9 cellular contexts compared by ENCODE assay signal in genomic region chr1:3668585-3669300, GRCh38. TPM values are rescaled to one million over a fixed set of nuclear protein-coding genes. Genes with fewer than 3 reads are reported as not detected.
DNase-seq lines count a peak whose midpoint lies in the region; ATAC-seq and TF ChIP-seq lines count a peak whose summit lies in the region.
"Had no signal": no experiment of that assay in that cellular context is flagged by ENCODE, and none has a peak within 500 bp of the region (broad histone marks: within the 10 kb centered on the region; RNA-seq: fewer than 3 reads in every experiment).

No MANE protein-coding gene starts in this region.

- peak overlapping the region; percentile 22; the same call in 1 of the 2 replicates for H3K4me3 ChIP-seq in LNCaP clone FGC (ENCODE audit: low read depth, low read length)

- DNase-seq in ACHN (peak; percentile 2), LNCaP clone FGC (ENCODE audit: low read depth) (peak; percentile 69), SKM-1 treated with dmso at 0.1 percent for 144 hours (lab: John Stamatoyannopoulos, UW; ENCODE audit: unreplicated experiment) (peak; percentile 76), left lobe of liver (ENCODE audit: low spot score) (peak; percentile 96), kidney glomerular epithelial cell (lab: John Stamatoyannopoulos, UW) (no peak)
- DNase-seq: stimulated activated CD4-positive, alpha-beta T cell treated with anti-CD3 and anti-CD28 coated beads, Interleukin-4, amount 100 ng/mL, for 24 hours had no signal

- in situ Hi-C loops in ACHN (cut with HindIII; ENCODE audit: low pct_ligation_motif_present, low pct_unique_long_range_greater_than_20kb, low sequenced_read_pairs), result no loop called here

- ATAC-seq in left lobe of liver (peak; percentile 93), GM21825 (IDR thresholded peaks at IDR 0.05; ENCODE audit: unreplicated experiment) (no peak), GM21447 (IDR thresholded peaks at IDR 0.05; ENCODE audit: unreplicated experiment) (no peak), HG03159 (IDR thresholded peaks at IDR 0.05; ENCODE audit: unreplicated experiment) (no peak)

- TF ChIP-seq CTCF in LNCaP clone FGC (IDR thresholded peaks at IDR 0.05; ENCODE audit: control insufficient read depth, extremely low read depth, insufficient read depth), result 0 out of 2 replicates have a peak, but pooled peaks have one; percentile 0

RNA-seq across cellular contexts. Expression of gene TP73, which starts 16.4 kb away (rescaled TPM):
- total RNA-seq in left lobe of liver, result 0.08 TPM

RNA-seq across cellular contexts. Expression of gene WRAP73, which starts 18.8 kb away (rescaled TPM):
- total RNA-seq in left lobe of liver, result 8.9 TPM

RNA-seq across cellular contexts. Expression of gene TPRG1L, which starts 43.9 kb away (rescaled TPM):
- total RNA-seq in left lobe of liver, result 49.9 TPM

RNA-seq across cellular contexts. Expression of gene MEGF6, which starts 57.4 kb away (rescaled TPM):
- 6.9 TPM for total RNA-seq in left lobe of liver
